ENCODE assay signal across 8 cellular contexts in genomic region chr4:183444149-183444952, GRCh38. TPM values are rescaled to one million over a fixed set of nuclear protein-coding genes. Genes with fewer than 3 reads are reported as not detected.
DNase-seq lines count a peak whose midpoint lies in the region; ATAC-seq lines count a peak whose summit lies in the region.

TSS of gene CDKN2AIP (plus strand) at chr4:183444636. CDS start at chr4:183444798, 162 bp downstream.

- peak; percentile 93 for DNase-seq in COR-L47 (lab: John Stamatoyannopoulos, UW)
- DNase-seq in HT-29 (ENCODE audit: low spot score): peak; percentile 83
- peak; percentile 81 for DNase-seq in NK-92 treated with Interleukin-12 subunit alpha and Interleukin-12 subunit beta, amount 100 ng/mL, for 24 hours (lab: John Stamatoyannopoulos, UW)
- peak; percentile 98 for DNase-seq in activated CD8-positive, alpha-beta memory T cell treated with anti-CD3 and anti-CD28 coated beads for 24 hours
- DNase-seq in effector CD4-positive, alpha-beta T cell: peak; percentile 89
- DNase-seq in lung microvascular endothelial cell (ENCODE audit: low read depth in 2 of 2): peak; percentile 93 to 95
- DNase-seq in stimulated activated CD4-positive, alpha-beta T cell treated with anti-CD3 and anti-CD28 coated beads, TNF-alpha, amount 100 ng/mL, for 48 hours (ENCODE audit: low read depth in 3 of 3): peak; percentile 84 to 87 (median 87)

- peak; percentile 83 for ATAC-seq in GM21360 (IDR thresholded peaks at IDR 0.05; ENCODE audit: unreplicated experiment)

RNA-seq across cellular contexts. Expression of gene CDKN2AIP, which starts in this region (rescaled TPM):
- total RNA-seq in HT-29 (2014; rRNA removed; shearing (Covaris generic)): 17.8 and 18.8 TPM in 2 replicates
- total RNA-seq in lung microvascular endothelial cell: 10.2 and 13.7 TPM in 2 replicates

Comparison
In these comparisons a context has a peak if more than half of its experiments do, and no peak if none do; other contexts are left out.
1. Peak in every context shown above with its lines: DNase-seq and ATAC-seq.